9 cellular contexts compared by ENCODE assay signal in the genomic region with DNA sequence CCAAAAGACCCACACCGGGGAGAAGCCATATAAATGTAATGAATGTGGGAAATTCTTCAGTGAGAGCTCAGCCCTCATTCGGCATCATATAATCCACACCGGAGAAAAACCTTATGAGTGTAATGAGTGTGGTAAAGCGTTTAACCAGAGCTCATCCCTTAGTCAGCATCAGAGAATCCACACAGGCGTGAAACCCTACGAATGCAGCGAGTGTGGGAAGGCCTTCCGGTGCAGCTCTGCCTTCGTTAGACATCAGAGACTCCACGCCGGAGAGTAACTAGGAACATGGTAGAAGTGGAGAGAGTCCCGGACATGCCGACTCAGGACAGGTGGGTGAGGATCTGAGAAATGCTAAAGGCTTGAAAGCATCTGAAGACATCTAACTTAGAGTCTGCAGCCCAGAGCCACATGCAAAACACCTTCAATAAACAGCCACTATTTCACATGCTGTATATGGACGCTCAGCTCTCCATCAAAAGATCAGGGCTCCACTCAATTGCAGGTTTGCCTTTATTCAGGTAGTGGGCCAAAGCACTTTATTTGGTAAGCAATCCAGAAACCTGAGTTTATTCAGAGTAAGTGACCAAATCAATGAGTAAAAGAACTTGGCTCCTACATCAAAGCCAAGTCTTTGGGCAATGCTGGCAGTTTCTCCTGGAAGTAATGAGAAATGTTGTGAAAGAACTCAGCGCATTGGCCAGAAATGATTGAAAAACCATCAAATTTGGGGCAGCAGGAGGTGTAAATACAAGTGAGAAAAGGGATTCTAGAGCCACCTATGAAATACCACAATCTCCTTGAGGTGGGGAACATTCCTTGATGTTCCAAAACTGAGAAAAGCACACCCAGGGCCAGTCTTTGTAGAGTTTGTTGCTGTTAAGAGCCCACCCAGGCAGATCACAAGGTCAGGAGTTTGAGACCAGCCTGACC. TPM values are rescaled to one million over a fixed set of nuclear protein-coding genes. Genes with fewer than 3 reads are reported as not detected.
A peak's percentile ranks its signal among the peaks of the same experiment; 100 is the strongest.
DNase-seq lines count a peak whose midpoint lies in the region; ATAC-seq, FAIRE-seq and TF ChIP-seq lines count a peak whose summit lies in the region.
"Had no signal": no experiment of that assay in that cellular context is flagged by ENCODE, and none has a peak within 500 bp of the region (broad histone marks: within the 10 kb centered on the region; RNA-seq: fewer than 3 reads in every experiment).

No MANE protein-coding gene starts in this region.

- TF ChIP-seq POLR2A in HepG2 (IDR thresholded peaks at IDR 0.05; ENCODE audit: insufficient read depth in 1 of 2, low read depth in 2 of 2, low read length in 2 of 2), result peak in 1 of 2 experiments; percentile 21; a peak in 1 of 4 replicates

- ATAC-seq in activated T-cell treated with anti-CD3 and anti-CD28 coated beads, Interleukin-2, amount 50 U/mL, for 72 hours (replicated peaks in 1 of 2), result peak in 1 of 2 donors; percentile 3
- ATAC-seq in HepG2, result peak; percentile 5; the same call in 2 of the 3 replicates
- no peak for ATAC-seq in T-cell (replicated peaks in 1 of 4)

- H3K27ac ChIP-seq in HepG2 (ENCODE audit: extremely low read length, insufficient read depth, low read length), result no peak overlapping the region

- H3K36me3 Mint-ChIP-seq in HFFc6 (ENCODE audit: low read depth) (peaks cover 88% of the 10 kb centered on the region), T-cell (peaks cover 74% of the 10 kb centered on the region)
- peaks cover 63 to 82% of the 10 kb centered on the region in 2 donors for H3K36me3 Mint-ChIP-seq in activated T-cell treated with anti-CD3 and anti-CD28 coated beads, Interleukin-2, amount 50 U/mL, for 72 hours (ENCODE audit: insufficient read depth in 2 of 2)

- no peak for TF ChIP-seq RAD21 in HepG2 (CRISPR knock-in tag; IDR thresholded peaks at IDR 0.05)

- H3K9me3 Mint-ChIP-seq in HFFc6 (peaks cover 76% of the 10 kb centered on the region), T-cell (no peaks in the 10 kb centered on the region)
- peaks cover 2 to 12% of the 10 kb centered on the region in 2 donors for H3K9me3 Mint-ChIP-seq in activated T-cell treated with anti-CD3 and anti-CD28 coated beads, Interleukin-2, amount 50 U/mL, for 72 hours

- H3K27me3 ChIP-seq in HepG2 (ENCODE audit: control insufficient read depth in 1 of 2, insufficient read depth in 2 of 2, low read length in 2 of 2), result no peaks in the 10 kb centered on the region; a peak in 1 of 5 replicates

- H3K4me3 ChIP-seq in HepG2 (replicated peaks in 1 of 3; ENCODE audit: insufficient read depth in 1 of 3, low read depth in 2 of 3, low read length in 3 of 3), result no peak overlapping the region

- H3K4me1 ChIP-seq in HepG2 (ENCODE audit: insufficient read depth, low read length), result peaks cover 22% of the 10 kb centered on the region

- POLR2A ChIA-PET in HepG2 (lab: Yijun Ruan, JAX) (interaction anchor here (0.6 to 2.3 kb wide), 2 partner anchors 21 to 22 kb away, joined by 3 to 10 read pairs; partner anchors contain the start of gene ZNF79), T-cell (lab: Charles Lee) (interaction anchor here in 1 of 2 donors (0.5 kb wide), 1 partner anchor 13 kb away, joined by 6 read pairs; no protein-coding TSS in a partner anchor)

- in situ Hi-C loops in HepG2 (cut with HindIII; ENCODE audit: extremely low pct_ligation_motif_present, low pct_unique_long_range_greater_than_20kb), result no loop called here

- H3K36me3 ChIP-seq in HepG2 (replicated peaks in 1 of 2; ENCODE audit: control insufficient read depth in 1 of 2, insufficient read depth in 2 of 2, low read length in 2 of 2), result peaks cover 16 to 81% of the 10 kb centered on the region in 2 experiments

- TF ChIP-seq CTCF in HFFc6 (IDR thresholded peaks at IDR 0.05), result no peak
- TF ChIP-seq CTCF in HepG2 (CRISPR knock-in tag; IDR thresholded peaks at IDR 0.05), result no peak

- intact Hi-C loops in HepG2 (cut with micrococcal nuclease; ENCODE audit: unreplicated experiment), result no loop called here

- H4K20me1 ChIP-seq in HepG2 (ENCODE audit: insufficient read depth, low read length), result peaks cover 37% of the 10 kb centered on the region

- H3K4me3 Mint-ChIP-seq in HFFc6 (0 out of 2 replicates have a peak overlapping the region, but pooled peaks have one; percentile 16), T-cell (no peak overlapping the region)
- no peak overlapping the region for H3K4me3 Mint-ChIP-seq in activated T-cell treated with anti-CD3 and anti-CD28 coated beads, Interleukin-2, amount 50 U/mL, for 72 hours

- no peaks in the 10 kb centered on the region for H3K9me3 ChIP-seq in HepG2 (ENCODE audit: low read length)

- H3K27me3 Mint-ChIP-seq in HFFc6 (ENCODE audit: insufficient read depth), result peaks cover 25% of the 10 kb centered on the region
- no peaks in the 10 kb centered on the region for H3K27me3 Mint-ChIP-seq in activated T-cell treated with anti-CD3 and anti-CD28 coated beads, Interleukin-2, amount 50 U/mL, for 72 hours (ENCODE audit: low read depth)
- no peaks in the 10 kb centered on the region for H3K27me3 Mint-ChIP-seq in T-cell

- CTCF ChIA-PET in HepG2 (lab: Yijun Ruan, JAX; ENCODE audit: low intra/inter-chr PET ratio, low total read pairs), result no interaction called here
- CTCF ChIA-PET in T-cell (lab: Charles Lee), result no interaction called here

- WGBS in HepG2 (ENCODE audit: low lambda C conversion rate), result 98% methylated on average over 15 of the region's 15 CpGs

- H3K27ac Mint-ChIP-seq in HFFc6, result peak overlapping the region; percentile 63
- peak overlapping the region; percentile 52 for H3K27ac Mint-ChIP-seq in activated T-cell treated with anti-CD3 and anti-CD28 coated beads, Interleukin-2, amount 50 U/mL, for 72 hours
- H3K27ac Mint-ChIP-seq in T-cell, result peak overlapping the region in 1 of 2 donors; percentile 5

- BruUV-seq in HepG2 (replicated peaks; lab: Mats Ljungman, UMichigan), result TSS peak; percentile 41

- no peak for FAIRE-seq in HepG2 (lab: Jason Lieb, UNC)

- DNase-seq in ELF-1 (ENCODE audit: low read depth, low spot score), result peak; percentile 45
- peak; percentile 13 for DNase-seq in HFFc6
- DNase-seq in activated T-cell treated with anti-CD3 and anti-CD28 coated beads, Interleukin-2, amount 50 U/mL, for 72 hours, result no peak
- DNase-seq in HepG2 (ENCODE audit: low spot score), result no peak
- no peak for DNase-seq in foreskin melanocyte
- no peak for DNase-seq in T-cell
- no peak for DNase-seq in NCI-H345 (lab: John Stamatoyannopoulos, UW)
- no peak for DNase-seq in NCI-H774 (lab: John Stamatoyannopoulos, UW)
- DNase-seq: mesenchymal stem cell had no signal

- no peak overlapping the region for H3K4me2 ChIP-seq in HepG2 (ENCODE audit: low read depth, low read length)

- peaks cover 23% of the 10 kb centered on the region for H3K79me2 ChIP-seq in HepG2 (ENCODE audit: insufficient read depth, low read length)

- no peak for TF ChIP-seq EP300 in HepG2 (IDR thresholded peaks at IDR 0.05; ENCODE audit: low read depth in 2 of 2, low read length in 2 of 2)
- no peak for TF ChIP-seq EP300 in HepG2 (CRISPR knock-in tag; IDR thresholded peaks at IDR 0.05; ENCODE audit: borderline replicate concordance)

- no peak overlapping the region for H2AFZ ChIP-seq in HepG2 (ENCODE audit: low read length)

- no peak overlapping the region for H3K9ac ChIP-seq in HepG2 (ENCODE audit: insufficient read depth, low read depth, low read length)

- H3K4me1 Mint-ChIP-seq in HFFc6 (ENCODE audit: low read depth) (peaks cover 42% of the 10 kb centered on the region), T-cell (peaks cover 22 to 28% (median 25%) of the 10 kb centered on the region in 3 donors)
- peaks cover 39% of the 10 kb centered on the region for H3K4me1 Mint-ChIP-seq in activated T-cell treated with anti-CD3 and anti-CD28 coated beads, Interleukin-2, amount 50 U/mL, for 72 hours (ENCODE audit: low read depth)

RNA-seq across cellular contexts. Expression of gene RPL12, which starts 6.0 kb away (rescaled TPM):
- total RNA-seq in HFFc6 (2021; fragmentation: NEBNext Ultra II Directional; extraction: Animal tissue kit (Norgen Biotek cat#: 25700)), result 1,000 to 10,000 TPM in 4 of 6 experiments, 100 to 1,000 TPM in 2; 953 to 1,196 (median 1,072) TPM
- 1,000 to 10,000 TPM; 2,503 to 2,755 TPM for total RNA-seq in activated T-cell treated with anti-CD3 and anti-CD28 coated beads, Interleukin-2, amount 50 U/mL, for 72 hours
- 1,551 and 1,660 TPM in 2 replicates for total RNA-seq in HepG2 (2016; rRNA removed; fragmentation: Illumina TruSeq; extraction: Trizol)
- 6,549 and 6,971 TPM in 2 replicates for total RNA-seq in HepG2 (2016; cell fraction: cytosol; rRNA removed; fragmentation: Illumina TruSeq; extraction: Trizol; ENCODE audit: low read depth)
- 1,601 and 1,648 TPM in 2 replicates for total RNA-seq in HepG2 (2016; cell fraction: insoluble cytoplasmic fraction; rRNA removed; fragmentation: Illumina TruSeq; extraction: Trizol)
- total RNA-seq in HepG2 (2016; cell fraction: membrane; rRNA removed; fragmentation: Illumina TruSeq; extraction: Trizol), result 4,907 and 5,180 TPM in 2 replicates
- total RNA-seq in HepG2 (2016; cell fraction: nucleus; rRNA removed; fragmentation: Illumina TruSeq; extraction: Trizol), result 525 and 558 TPM in 2 replicates
- polyA plus RNA-seq in HepG2 (2011; rRNA removed), result 2,097 and 2,590 TPM in 2 replicates
- 3,919 and 3,963 TPM in 2 replicates for polyA plus RNA-seq in HepG2 (2011; cell fraction: cytosol; rRNA removed)
- 619 and 713 TPM in 2 replicates for polyA plus RNA-seq in HepG2 (2011; cell fraction: nucleus; rRNA removed)
- 2,179 and 2,497 TPM in 2 replicates for polyA plus RNA-seq in HepG2 (2012)
- 11,205 and 11,665 TPM in 2 replicates for polyA plus RNA-seq in HepG2 (2016; cell fraction: cytosol; fragmentation: Illumina TruSeq; extraction: Trizol; ENCODE audit: low read depth)
- 2,434 and 2,480 TPM in 2 replicates for polyA plus RNA-seq in HepG2 (2016; cell fraction: insoluble cytoplasmic fraction; fragmentation: Illumina TruSeq; extraction: Trizol; ENCODE audit: low read depth)
- 6,884 and 7,463 TPM in 2 replicates for polyA plus RNA-seq in HepG2 (2016; cell fraction: membrane; fragmentation: Illumina TruSeq; extraction: Trizol; ENCODE audit: low read depth)
- polyA plus RNA-seq in HepG2 (2016; cell fraction: nucleus; fragmentation: Illumina TruSeq; extraction: Trizol; ENCODE audit: insufficient read depth, low read depth), result 1,156 and 1,223 TPM in 2 replicates
- polyA minus RNA-seq in HepG2 (2011; rRNA and poly(A)+ RNA removed; ENCODE audit: low replicate concordance), result 706 and 1,371 TPM in 2 replicates
- 461 and 478 TPM in 2 replicates for polyA minus RNA-seq in HepG2 (2011; cell fraction: cytosol; rRNA and poly(A)+ RNA removed)
- polyA minus RNA-seq in HepG2 (2011; cell fraction: nucleus; rRNA and poly(A)+ RNA removed), result 198 and 299 TPM in 2 replicates
- 1,000 to 10,000 TPM; 1,494 to 1,979 (median 1,776) TPM for total RNA-seq in T-cell

RNA-seq across cellular contexts. Expression of gene LRSAM1, which starts 6.1 kb away (rescaled TPM):
- 10 to 100 TPM; 12.1 to 15.9 (median 13.4) TPM for total RNA-seq in HFFc6 (2021; fragmentation: NEBNext Ultra II Directional; extraction: Animal tissue kit (Norgen Biotek cat#: 25700))
- total RNA-seq in activated T-cell treated with anti-CD3 and anti-CD28 coated beads, Interleukin-2, amount 50 U/mL, for 72 hours, result 10 to 100 TPM; 30.5 to 33.8 TPM
- 4.6 and 8.7 TPM in 2 replicates for total RNA-seq in HepG2 (2016; rRNA removed; fragmentation: Illumina TruSeq; extraction: Trizol)
- 1.5 and 1.7 TPM in 2 replicates for total RNA-seq in HepG2 (2016; cell fraction: cytosol; rRNA removed; fragmentation: Illumina TruSeq; extraction: Trizol; ENCODE audit: low read depth)
- 4.2 and 9.8 TPM in 2 replicates for total RNA-seq in HepG2 (2016; cell fraction: insoluble cytoplasmic fraction; rRNA removed; fragmentation: Illumina TruSeq; extraction: Trizol)
- total RNA-seq in HepG2 (2016; cell fraction: membrane; rRNA removed; fragmentation: Illumina TruSeq; extraction: Trizol), result 3.2 and 4.0 TPM in 2 replicates
- 9.5 and 16.9 TPM in 2 replicates for total RNA-seq in HepG2 (2016; cell fraction: nucleus; rRNA removed; fragmentation: Illumina TruSeq; extraction: Trizol)
- 10.2 and 12.2 TPM in 2 replicates for polyA plus RNA-seq in HepG2 (2011; rRNA removed)
- polyA plus RNA-seq in HepG2 (2011; cell fraction: cytosol; rRNA removed), result 4.1 and 5.2 TPM in 2 replicates
- 68.4 and 76.1 TPM in 2 replicates for polyA plus RNA-seq in HepG2 (2011; cell fraction: nucleus; rRNA removed)
- 10.0 and 14.6 TPM in 2 replicates for polyA plus RNA-seq in HepG2 (2012)
- polyA plus RNA-seq in HepG2 (2016; cell fraction: cytosol; fragmentation: Illumina TruSeq; extraction: Trizol; ENCODE audit: low read depth), result 1.2 and 1.5 TPM in 2 replicates
- polyA plus RNA-seq in HepG2 (2016; cell fraction: insoluble cytoplasmic fraction; fragmentation: Illumina TruSeq; extraction: Trizol; ENCODE audit: low read depth), result 5.4 and 6.9 TPM in 2 replicates
- 1.2 and 2.1 TPM in 2 replicates for polyA plus RNA-seq in HepG2 (2016; cell fraction: membrane; fragmentation: Illumina TruSeq; extraction: Trizol; ENCODE audit: low read depth)
- polyA plus RNA-seq in HepG2 (2016; cell fraction: nucleus; fragmentation: Illumina TruSeq; extraction: Trizol; ENCODE audit: insufficient read depth, low read depth), result 21.9 and 22.1 TPM in 2 replicates
- 7.6 and 11.4 TPM in 2 replicates for polyA minus RNA-seq in HepG2 (2011; rRNA and poly(A)+ RNA removed; ENCODE audit: low replicate concordance)
- polyA minus RNA-seq in HepG2 (2011; cell fraction: cytosol; rRNA and poly(A)+ RNA removed), result 4.2 and 4.4 TPM in 2 replicates
- 25.4 and 32.1 TPM in 2 replicates for polyA minus RNA-seq in HepG2 (2011; cell fraction: nucleus; rRNA and poly(A)+ RNA removed)
- 10 to 100 TPM; 17.9 to 30.3 (median 25.1) TPM for total RNA-seq in T-cell

RNA-seq across cellular contexts. Expression of gene ZNF79, which starts 21.0 kb away (rescaled TPM):
- 1 to 10 TPM; 6.7 to 8.5 (median 7.6) TPM for total RNA-seq in HFFc6 (2021; fragmentation: NEBNext Ultra II Directional; extraction: Animal tissue kit (Norgen Biotek cat#: 25700))
- 10 to 100 TPM; 10.4 to 16.1 TPM for total RNA-seq in activated T-cell treated with anti-CD3 and anti-CD28 coated beads, Interleukin-2, amount 50 U/mL, for 72 hours
- total RNA-seq in HepG2 (2016; rRNA removed; fragmentation: Illumina TruSeq; extraction: Trizol) (7.3 and 8.1 TPM in 2 replicates), T-cell (10 to 100 TPM in 3 of 5 donors, 1 to 10 TPM in 2; 7.2 to 20.2 (median 17.3) TPM)
- total RNA-seq in HepG2 (2016; cell fraction: cytosol; rRNA removed; fragmentation: Illumina TruSeq; extraction: Trizol; ENCODE audit: low read depth), result 3.1 and 3.7 TPM in 2 replicates
- 7.1 and 8.1 TPM in 2 replicates for total RNA-seq in HepG2 (2016; cell fraction: insoluble cytoplasmic fraction; rRNA removed; fragmentation: Illumina TruSeq; extraction: Trizol)
- 5.0 and 6.4 TPM in 2 replicates for total RNA-seq in HepG2 (2016; cell fraction: membrane; rRNA removed; fragmentation: Illumina TruSeq; extraction: Trizol)
- 6.5 and 7.4 TPM in 2 replicates for total RNA-seq in HepG2 (2016; cell fraction: nucleus; rRNA removed; fragmentation: Illumina TruSeq; extraction: Trizol)
- 3.7 and 4.0 TPM in 2 replicates for polyA plus RNA-seq in HepG2 (2011; rRNA removed)
- polyA plus RNA-seq in HepG2 (2011; cell fraction: cytosol; rRNA removed), result 2.4 and 2.7 TPM in 2 replicates
- polyA plus RNA-seq in HepG2 (2011; cell fraction: nucleus; rRNA removed), result 6.0 and 7.5 TPM in 2 replicates
- 2.6 and 3.2 TPM in 2 replicates for polyA plus RNA-seq in HepG2 (2012)
- 0.52 and 0.70 TPM in 2 replicates for polyA plus RNA-seq in HepG2 (2016; cell fraction: cytosol; fragmentation: Illumina TruSeq; extraction: Trizol; ENCODE audit: low read depth)
- 4.7 TPM in 2 replicates for polyA plus RNA-seq in HepG2 (2016; cell fraction: insoluble cytoplasmic fraction; fragmentation: Illumina TruSeq; extraction: Trizol; ENCODE audit: low read depth)
- 1.3 and 1.4 TPM in 2 replicates for polyA plus RNA-seq in HepG2 (2016; cell fraction: membrane; fragmentation: Illumina TruSeq; extraction: Trizol; ENCODE audit: low read depth)
- 8.9 and 9.1 TPM in 2 replicates for polyA plus RNA-seq in HepG2 (2016; cell fraction: nucleus; fragmentation: Illumina TruSeq; extraction: Trizol; ENCODE audit: insufficient read depth, low read depth)
- polyA minus RNA-seq in HepG2 (2011; rRNA and poly(A)+ RNA removed; ENCODE audit: low replicate concordance), result 6.0 and 28.4 TPM in 2 replicates
- 3.7 and 4.2 TPM in 2 replicates for polyA minus RNA-seq in HepG2 (2011; cell fraction: cytosol; rRNA and poly(A)+ RNA removed)
- 7.9 and 11.3 TPM in 2 replicates for polyA minus RNA-seq in HepG2 (2011; cell fraction: nucleus; rRNA and poly(A)+ RNA removed)

RNA-seq across cellular contexts. Expression of gene SLC2A8, which starts 48.2 kb away (rescaled TPM):
- total RNA-seq in HFFc6 (2021; fragmentation: NEBNext Ultra II Directional; extraction: Animal tissue kit (Norgen Biotek cat#: 25700)), result 10 to 100 TPM; 11.5 to 13.6 (median 12.5) TPM
- total RNA-seq in activated T-cell treated with anti-CD3 and anti-CD28 coated beads, Interleukin-2, amount 50 U/mL, for 72 hours, result 10 to 100 TPM; 11.4 to 13.8 TPM
- total RNA-seq in HepG2 (2016; rRNA removed; fragmentation: Illumina TruSeq; extraction: Trizol) (24.0 and 48.6 TPM in 2 replicates), T-cell (1 to 10 TPM; 1.4 to 6.2 (median 2.6) TPM)
- 25.8 and 26.2 TPM in 2 replicates for total RNA-seq in HepG2 (2016; cell fraction: cytosol; rRNA removed; fragmentation: Illumina TruSeq; extraction: Trizol; ENCODE audit: low read depth)
- 22.9 and 51.3 TPM in 2 replicates for total RNA-seq in HepG2 (2016; cell fraction: insoluble cytoplasmic fraction; rRNA removed; fragmentation: Illumina TruSeq; extraction: Trizol)
- 32.1 and 33.0 TPM in 2 replicates for total RNA-seq in HepG2 (2016; cell fraction: membrane; rRNA removed; fragmentation: Illumina TruSeq; extraction: Trizol)
- total RNA-seq in HepG2 (2016; cell fraction: nucleus; rRNA removed; fragmentation: Illumina TruSeq; extraction: Trizol), result 53.8 and 57.0 TPM in 2 replicates
- polyA plus RNA-seq in HepG2 (2011; rRNA removed), result 22.6 and 37.2 TPM in 2 replicates
- 20.3 and 26.4 TPM in 2 replicates for polyA plus RNA-seq in HepG2 (2011; cell fraction: cytosol; rRNA removed)
- 73.4 and 80.9 TPM in 2 replicates for polyA plus RNA-seq in HepG2 (2011; cell fraction: nucleus; rRNA removed)
- polyA plus RNA-seq in HepG2 (2012), result 15.9 and 25.8 TPM in 2 replicates
- polyA plus RNA-seq in HepG2 (2016; cell fraction: cytosol; fragmentation: Illumina TruSeq; extraction: Trizol; ENCODE audit: low read depth), result 18.5 and 21.9 TPM in 2 replicates
- 22.6 and 24.1 TPM in 2 replicates for polyA plus RNA-seq in HepG2 (2016; cell fraction: insoluble cytoplasmic fraction; fragmentation: Illumina TruSeq; extraction: Trizol; ENCODE audit: low read depth)
- polyA plus RNA-seq in HepG2 (2016; cell fraction: membrane; fragmentation: Illumina TruSeq; extraction: Trizol; ENCODE audit: low read depth), result 21.2 and 23.1 TPM in 2 replicates
- polyA plus RNA-seq in HepG2 (2016; cell fraction: nucleus; fragmentation: Illumina TruSeq; extraction: Trizol; ENCODE audit: insufficient read depth, low read depth), result 112 and 118 TPM in 2 replicates
- polyA minus RNA-seq in HepG2 (2011; rRNA and poly(A)+ RNA removed; ENCODE audit: low replicate concordance), result 29.8 and 66.3 TPM in 2 replicates
- polyA minus RNA-seq in HepG2 (2011; cell fraction: cytosol; rRNA and poly(A)+ RNA removed), result 13.0 and 13.3 TPM in 2 replicates
- 25.1 and 26.0 TPM in 2 replicates for polyA minus RNA-seq in HepG2 (2011; cell fraction: nucleus; rRNA and poly(A)+ RNA removed)

Comparison
In these comparisons a context has a peak if more than half of its experiments do, and no peak if none do; other contexts are left out.
1. DNase-seq: peak in ELF-1 (single experiment) and HFFc6 (single experiment); none in activated T-cell treated with anti-CD3 and anti-CD28 coated beads, Interleukin-2, amount 50 U/mL, for 72 hours (0 of 2), HepG2 (single experiment), foreskin melanocyte (single experiment), T-cell (0 of 34), NCI-H345 (single experiment) and NCI-H774 (single experiment).